ENCODE assay signal across 1 cellular context in the genomic region with DNA sequence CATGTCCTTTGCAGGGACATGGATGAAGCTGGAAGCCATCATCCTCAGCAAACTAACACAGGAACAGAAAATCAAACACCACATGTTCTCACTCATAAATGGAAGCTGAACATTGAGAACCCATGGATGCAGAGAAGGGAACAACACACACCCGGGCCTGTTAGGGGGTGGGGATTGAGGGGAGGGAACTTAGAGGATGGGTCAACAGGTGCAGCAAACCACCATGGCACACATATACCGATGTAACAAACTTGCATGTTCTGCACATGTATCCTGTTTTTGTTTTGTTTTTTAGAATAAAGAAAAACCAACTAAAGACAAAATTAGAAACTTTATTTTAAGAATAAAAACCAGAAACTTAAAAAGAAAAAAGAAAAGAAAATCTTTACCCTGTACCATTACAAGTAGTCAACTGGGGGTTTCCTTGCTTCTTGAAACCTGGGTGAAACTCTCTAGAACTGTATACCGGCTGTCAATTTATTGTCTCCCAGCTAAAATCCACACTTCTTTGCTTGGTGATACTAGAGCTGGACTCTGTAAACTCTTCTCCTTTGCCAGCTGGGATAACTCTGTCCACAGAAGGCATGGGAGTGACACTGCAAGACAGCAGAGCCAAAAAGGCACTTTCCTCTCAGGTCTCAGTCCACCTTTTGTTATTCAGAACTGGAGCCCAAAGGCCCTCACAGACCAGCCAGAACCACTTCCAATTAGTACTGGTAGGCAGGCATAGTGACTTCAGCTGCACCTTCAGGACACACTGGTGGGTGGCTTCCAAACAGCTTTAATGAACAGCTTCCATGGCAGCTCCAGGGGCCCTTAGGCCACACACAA.
TF ChIP-seq lines count a peak whose summit lies in the region.

No MANE protein-coding gene starts in this region.

TF ChIP-seq in IMR-90, 13 proteins besides CTCF, POLR2A, EP300 and RAD21 (continued from another document):
- TF ChIP-seq SMC3 (IDR thresholded peaks at IDR 0.05; ENCODE audit: low read depth, low read length), result no peak
- no peak for TF ChIP-seq RCOR1 (IDR thresholded peaks at IDR 0.05; ENCODE audit: insufficient replicate concordance, low read length)
